In genomic region chr17:44324092-44324570, GRCh38 we compare ENCODE assay signal across 1 cellular context.
TF ChIP-seq lines count a peak whose summit lies in the region.

No MANE protein-coding gene starts in this region.

TF ChIP-seq in HepG2, 621 proteins besides CTCF, POLR2A, EP300 and RAD21 (continued from another document and continues in another):
- TF ChIP-seq TFDP1 (CRISPR knock-in tag; IDR thresholded peaks at IDR 0.05; ENCODE audit: borderline replicate concordance) = 0 out of 2 replicates have a peak, but pooled peaks have one; percentile 32
- TF ChIP-seq CENPBD1 (CRISPR knock-in tag; IDR thresholded peaks at IDR 0.05; ENCODE audit: borderline replicate concordance, low read depth) = no peak
- TF ChIP-seq MED13 (CRISPR knock-in tag; IDR thresholded peaks at IDR 0.05) = peak; percentile 34; the same call in 1 of the 2 replicates
- TF ChIP-seq ZNF329 (CRISPR knock-in tag; IDR thresholded peaks at IDR 0.05; ENCODE audit: low read depth) = no peak
- no peak for TF ChIP-seq RNF2 (conservative IDR thresholded peaks at IDR 0.05; ENCODE audit: low read depth)
- TF ChIP-seq ZNF788 (CRISPR knock-in tag; IDR thresholded peaks at IDR 0.05; ENCODE audit: borderline replicate concordance) = peak; percentile 74
- no peak for TF ChIP-seq ZBTB1 (CRISPR knock-in tag; IDR thresholded peaks at IDR 0.05; ENCODE audit: borderline replicate concordance)
- no peak for TF ChIP-seq THYN1 (CRISPR knock-in tag; IDR thresholded peaks at IDR 0.05; ENCODE audit: borderline replicate concordance, low read depth)
- TF ChIP-seq, protein P1, sequence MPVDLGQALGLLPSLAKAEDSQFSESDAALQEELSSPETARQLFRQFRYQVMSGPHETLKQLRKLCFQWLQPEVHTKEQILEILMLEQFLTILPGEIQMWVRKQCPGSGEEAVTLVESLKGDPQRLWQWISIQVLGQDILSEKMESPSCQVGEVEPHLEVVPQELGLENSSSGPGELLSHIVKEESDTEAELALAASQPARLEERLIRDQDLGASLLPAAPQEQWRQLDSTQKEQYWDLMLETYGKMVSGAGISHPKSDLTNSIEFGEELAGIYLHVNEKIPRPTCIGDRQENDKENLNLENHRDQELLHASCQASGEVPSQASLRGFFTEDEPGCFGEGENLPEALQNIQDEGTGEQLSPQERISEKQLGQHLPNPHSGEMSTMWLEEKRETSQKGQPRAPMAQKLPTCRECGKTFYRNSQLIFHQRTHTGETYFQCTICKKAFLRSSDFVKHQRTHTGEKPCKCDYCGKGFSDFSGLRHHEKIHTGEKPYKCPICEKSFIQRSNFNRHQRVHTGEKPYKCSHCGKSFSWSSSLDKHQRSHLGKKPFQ (CRISPR knock-in tag; IDR thresholded peaks at IDR 0.05; ENCODE audit: insufficient replicate concordance) = peak; percentile 48
- TF ChIP-seq LCORL (IDR thresholded peaks at IDR 0.05) = no peak
- peak; percentile 83 for TF ChIP-seq LCORL (CRISPR knock-in tag; IDR thresholded peaks at IDR 0.05)
- TF ChIP-seq CCAR2 (optimal IDR thresholded peaks at IDR 0.05; ENCODE audit: low read depth, low read length) = no peak
- TF ChIP-seq THAP9 (CRISPR knock-in tag; IDR thresholded peaks at IDR 0.05; ENCODE audit: borderline replicate concordance) = peak; percentile 78; the same call in 1 of the 2 replicates
- peak; percentile 87; the same call in 1 of the 2 replicates for TF ChIP-seq ZNF275 (CRISPR knock-in tag; IDR thresholded peaks at IDR 0.05; ENCODE audit: borderline replicate concordance)
- no peak for TF ChIP-seq ZFYVE20 (CRISPR knock-in tag; IDR thresholded peaks at IDR 0.05; ENCODE audit: borderline replicate concordance, low read depth)
- no peak for TF ChIP-seq PRPF4 (IDR thresholded peaks at IDR 0.05; ENCODE audit: low read depth, low read length, poor library complexity, severe bottlenecking)
- TF ChIP-seq ISL2 (CRISPR knock-in tag; IDR thresholded peaks at IDR 0.05) = peak; percentile 60; the same call in 1 of the 2 replicates
- TF ChIP-seq POLR2AphosphoS5 (IDR thresholded peaks at IDR 0.05; ENCODE audit: low read depth, low read length) = no peak
- no peak for TF ChIP-seq DPF2 (CRISPR knock-in tag; IDR thresholded peaks at IDR 0.05; ENCODE audit: borderline replicate concordance, low read depth)
- peak; percentile 24; the same call in 1 of the 2 replicates for TF ChIP-seq PHF8 (CRISPR knock-in tag; IDR thresholded peaks at IDR 0.05)
- TF ChIP-seq SETDB1 (CRISPR knock-in tag; IDR thresholded peaks at IDR 0.05; ENCODE audit: borderline replicate concordance) = 0 out of 2 replicates have a peak, but pooled peaks have one; percentile 52
- no peak for TF ChIP-seq ZNF10 (CRISPR knock-in tag; IDR thresholded peaks at IDR 0.05; ENCODE audit: borderline replicate concordance, low read depth)
- TF ChIP-seq NAIF1 (CRISPR knock-in tag; IDR thresholded peaks at IDR 0.05; ENCODE audit: borderline replicate concordance) = 0 out of 2 replicates have a peak, but pooled peaks have one; percentile 60
- peak; percentile 14; the same call in 1 of the 2 replicates for TF ChIP-seq ZFP37 (CRISPR knock-in tag; IDR thresholded peaks at IDR 0.05; ENCODE audit: borderline replicate concordance)
- peak; percentile 76 for TF ChIP-seq ZNF232 (CRISPR knock-in tag; IDR thresholded peaks at IDR 0.05; ENCODE audit: borderline replicate concordance)
- peak; percentile 16; the same call in 1 of the 2 replicates for TF ChIP-seq ZNF558 (CRISPR knock-in tag; IDR thresholded peaks at IDR 0.05; ENCODE audit: borderline replicate concordance)
- TF ChIP-seq SAFB2 (CRISPR knock-in tag; IDR thresholded peaks at IDR 0.05; ENCODE audit: borderline replicate concordance, low read depth) = 0 out of 2 replicates have a peak, but pooled peaks have one; percentile 6
- no peak for TF ChIP-seq SMAD9 (CRISPR knock-in tag; IDR thresholded peaks at IDR 0.05)
- peak; percentile 47; the same call in 1 of the 2 replicates for TF ChIP-seq SP2 (CRISPR knock-in tag; IDR thresholded peaks at IDR 0.05)
- TF ChIP-seq ZSCAN31 (CRISPR knock-in tag; IDR thresholded peaks at IDR 0.05; ENCODE audit: low read depth) = no peak
- TF ChIP-seq ZBTB21 (CRISPR knock-in tag; IDR thresholded peaks at IDR 0.05) = no peak
- peak; percentile 87 for TF ChIP-seq ZNF501 (CRISPR knock-in tag; IDR thresholded peaks at IDR 0.05)
- TF ChIP-seq, protein P2, sequence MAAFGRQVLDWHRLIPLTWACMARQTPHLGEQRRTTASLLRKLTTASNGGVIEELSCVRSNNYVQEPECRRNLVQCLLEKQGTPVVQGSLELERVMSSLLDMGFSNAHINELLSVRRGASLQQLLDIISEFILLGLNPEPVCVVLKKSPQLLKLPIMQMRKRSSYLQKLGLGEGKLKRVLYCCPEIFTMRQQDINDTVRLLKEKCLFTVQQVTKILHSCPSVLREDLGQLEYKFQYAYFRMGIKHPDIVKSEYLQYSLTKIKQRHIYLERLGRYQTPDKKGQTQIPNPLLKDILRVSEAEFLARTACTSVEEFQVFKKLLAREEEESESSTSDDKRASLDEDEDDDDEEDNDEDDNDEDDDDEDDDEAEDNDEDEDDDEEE (CRISPR knock-in tag; IDR thresholded peaks at IDR 0.05) = no peak
- 0 out of 2 replicates have a peak, but pooled peaks have one; percentile 36 for TF ChIP-seq ZNF451 (CRISPR knock-in tag; IDR thresholded peaks at IDR 0.05)
- TF ChIP-seq ZZZ3 (CRISPR knock-in tag; IDR thresholded peaks at IDR 0.05; ENCODE audit: borderline replicate concordance) = no peak
- TF ChIP-seq BATF2 (CRISPR knock-in tag; IDR thresholded peaks at IDR 0.05) = 0 out of 2 replicates have a peak, but pooled peaks have one; percentile 78
- no peak; a peak in 2 of 4 replicates for TF ChIP-seq KLF16 (CRISPR knock-in tag; IDR thresholded peaks at IDR 0.05)
- no peak for TF ChIP-seq PTBP1 (IDR thresholded peaks at IDR 0.05; ENCODE audit: low read depth, low read length, poor library complexity, severe bottlenecking)
- 0 out of 2 replicates have a peak, but pooled peaks have one; percentile 53 for TF ChIP-seq ETV6 (CRISPR knock-in tag; conservative IDR thresholded peaks at IDR 0.05)
- TF ChIP-seq FOXK2 (IDR thresholded peaks at IDR 0.05) = no peak
- TF ChIP-seq SRF (IDR thresholded peaks at IDR 0.05; ENCODE audit: low read depth, low read length) = no peak
- TF ChIP-seq ATF3 (CRISPR knock-in tag; IDR thresholded peaks at IDR 0.05) = no peak
- TF ChIP-seq ZNF563 (CRISPR knock-in tag; IDR thresholded peaks at IDR 0.05) = no peak
- TF ChIP-seq WIZ (CRISPR knock-in tag; IDR thresholded peaks at IDR 0.05) = no peak; the same call in 1 of the 2 replicates
- no peak for TF ChIP-seq USF2 (IDR thresholded peaks at IDR 0.05; ENCODE audit: low read depth, low read length)
- TF ChIP-seq USF2 (CRISPR knock-in tag; IDR thresholded peaks at IDR 0.05; ENCODE audit: borderline replicate concordance) = 0 out of 2 replicates have a peak, but pooled peaks have one; percentile 46
- no peak for TF ChIP-seq TBX3 (IDR thresholded peaks at IDR 0.05; ENCODE audit: borderline replicate concordance)
- no peak for TF ChIP-seq ZNF263 (CRISPR knock-in tag; IDR thresholded peaks at IDR 0.05)
- peak; percentile 71 for TF ChIP-seq HIVEP1 (CRISPR knock-in tag; IDR thresholded peaks at IDR 0.05)
- TF ChIP-seq, protein P3, sequence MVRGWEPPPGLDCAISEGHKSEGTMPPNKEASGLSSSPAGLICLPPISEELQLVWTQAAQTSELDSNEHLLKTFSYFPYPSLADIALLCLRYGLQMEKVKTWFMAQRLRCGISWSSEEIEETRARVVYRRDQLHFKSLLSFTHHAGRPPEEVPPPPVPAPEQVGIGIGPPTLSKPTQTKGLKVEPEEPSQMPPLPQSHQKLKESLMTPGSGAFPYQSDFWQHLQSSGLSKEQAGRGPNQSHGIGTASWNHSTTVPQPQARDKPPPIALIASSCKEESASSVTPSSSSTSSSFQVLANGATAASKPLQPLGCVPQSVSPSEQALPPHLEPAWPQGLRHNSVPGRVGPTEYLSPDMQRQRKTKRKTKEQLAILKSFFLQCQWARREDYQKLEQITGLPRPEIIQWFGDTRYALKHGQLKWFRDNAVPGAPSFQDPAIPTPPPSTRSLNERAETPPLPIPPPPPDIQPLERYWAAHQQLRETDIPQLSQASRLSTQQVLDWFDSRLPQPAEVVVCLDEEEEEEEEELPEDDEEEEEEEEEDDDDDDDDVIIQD (CRISPR knock-in tag; IDR thresholded peaks at IDR 0.05; ENCODE audit: low read depth) = no peak
- no peak for TF ChIP-seq RAD51 (IDR thresholded peaks at IDR 0.05; ENCODE audit: borderline replicate concordance)
- no peak for TF ChIP-seq NCOR1 (IDR thresholded peaks at IDR 0.05; ENCODE audit: borderline replicate concordance, low read length)
- TF ChIP-seq ZNF510 (CRISPR knock-in tag; IDR thresholded peaks at IDR 0.05; ENCODE audit: low read depth) = no peak
- no peak for TF ChIP-seq ZNF180 (CRISPR knock-in tag; IDR thresholded peaks at IDR 0.05; ENCODE audit: borderline replicate concordance, low read depth)
- TF ChIP-seq ZNF12 (CRISPR knock-in tag; IDR thresholded peaks at IDR 0.05) = no peak
- peak; percentile 21; the same call in 1 of the 2 replicates for TF ChIP-seq CREB1 (IDR thresholded peaks at IDR 0.05)
- TF ChIP-seq CREB1 (CRISPR knock-in tag; IDR thresholded peaks at IDR 0.05) = no peak
- no peak for TF ChIP-seq NFKBIZ (CRISPR knock-in tag; IDR thresholded peaks at IDR 0.05)
- TF ChIP-seq GPN1 (CRISPR knock-in tag; IDR thresholded peaks at IDR 0.05; ENCODE audit: borderline replicate concordance) = no peak
- TF ChIP-seq ZNF101 (CRISPR knock-in tag; IDR thresholded peaks at IDR 0.05; ENCODE audit: borderline replicate concordance, low read depth) = no peak
- no peak for TF ChIP-seq MTA3 (CRISPR knock-in tag; IDR thresholded peaks at IDR 0.05)
- 0 out of 2 replicates have a peak, but pooled peaks have one; percentile 28 for TF ChIP-seq ZNF616 (CRISPR knock-in tag; IDR thresholded peaks at IDR 0.05; ENCODE audit: low read depth)
- TF ChIP-seq GATAD1 (CRISPR knock-in tag; IDR thresholded peaks at IDR 0.05) = no peak; the same call in 1 of the 2 replicates
- no peak for TF ChIP-seq ZSCAN12 (CRISPR knock-in tag; IDR thresholded peaks at IDR 0.05)
- TF ChIP-seq ZSCAN30 (CRISPR knock-in tag; IDR thresholded peaks at IDR 0.05) = no peak
- TF ChIP-seq MTF1 (CRISPR knock-in tag; IDR thresholded peaks at IDR 0.05) = no peak
